In genomic region chr7:139681812-139682135, GRCh38 we compare ENCODE assay signal across 9 cellular contexts.
DNase-seq lines count a peak whose midpoint lies in the region; ATAC-seq and TF ChIP-seq lines count a peak whose summit lies in the region.
"Had no signal": no experiment of that assay in that cellular context is flagged by ENCODE, and none has a peak within 500 bp of the region (broad histone marks: within the 10 kb centered on the region; RNA-seq: fewer than 3 reads in every experiment).

No MANE protein-coding gene starts in this region.

- CTCF ChIA-PET in activated CD4-positive, alpha-beta T cell treated with anti-CD3 and anti-CD28 coated beads for 36 hours (lab: Charles Lee), result interaction anchor here (1.2 kb wide), 1 partner anchor 9 kb away, joined by 11 read pairs; no protein-coding TSS in a partner anchor

- peak overlapping the region; percentile 68 for H3K4me3 Mint-ChIP-seq in activated CD4-positive, alpha-beta T cell treated with anti-CD3 and anti-CD28 coated beads for 36 hours
- peak overlapping the region; percentile 70 for H3K4me3 Mint-ChIP-seq in T-helper 17 cell
- peak overlapping the region; percentile 69 for H3K4me3 Mint-ChIP-seq in stimulated activated effector memory CD8-positive, alpha-beta T cell treated with anti-CD3 and anti-CD28 coated beads, Interleukin-12 subunit alpha, Interleukin-12 subunit beta, amount 100 ng/mL, for 72 hours

- H3K9me3 Mint-ChIP-seq in activated CD4-positive, alpha-beta T cell treated with anti-CD3 and anti-CD28 coated beads for 36 hours (ENCODE audit: low read depth), result peaks cover 14% of the 10 kb centered on the region
- peaks cover 9% of the 10 kb centered on the region for H3K9me3 Mint-ChIP-seq in stimulated activated effector memory CD8-positive, alpha-beta T cell treated with anti-CD3 and anti-CD28 coated beads, Interleukin-12 subunit alpha, Interleukin-12 subunit beta, amount 100 ng/mL, for 72 hours

- peaks cover 30% of the 10 kb centered on the region for H3K4me1 ChIP-seq in foreskin keratinocyte

- H3K27ac ChIP-seq in foreskin keratinocyte, result peak overlapping the region; percentile 89

- no peaks in the 10 kb centered on the region for H3K27me3 Mint-ChIP-seq in activated CD4-positive, alpha-beta T cell treated with anti-CD3 and anti-CD28 coated beads for 36 hours
- H3K27me3 Mint-ChIP-seq in T-helper 17 cell, result no peaks in the 10 kb centered on the region

- no peak for ATAC-seq in activated CD4-positive, alpha-beta T cell treated with anti-CD3 and anti-CD28 coated beads for 36 hours
- ATAC-seq in T-helper 17 cell (no peak), foreskin keratinocyte (no peak), HG02623 (IDR thresholded peaks at IDR 0.05; ENCODE audit: unreplicated experiment) (no peak), HG03108 (IDR thresholded peaks at IDR 0.05; ENCODE audit: unreplicated experiment) (no peak)
- ATAC-seq in stimulated activated effector memory CD8-positive, alpha-beta T cell treated with anti-CD3 and anti-CD28 coated beads, Interleukin-12 subunit alpha, Interleukin-12 subunit beta, amount 100 ng/mL, for 72 hours, result no peak

- H3K4me1 Mint-ChIP-seq in activated CD4-positive, alpha-beta T cell treated with anti-CD3 and anti-CD28 coated beads for 36 hours, result peaks cover 60% of the 10 kb centered on the region
- peaks cover 30% of the 10 kb centered on the region for H3K4me1 Mint-ChIP-seq in T-helper 17 cell
- peaks cover 73% of the 10 kb centered on the region for H3K4me1 Mint-ChIP-seq in stimulated activated effector memory CD8-positive, alpha-beta T cell treated with anti-CD3 and anti-CD28 coated beads, Interleukin-12 subunit alpha, Interleukin-12 subunit beta, amount 100 ng/mL, for 72 hours

- H3K9me3 ChIP-seq in T-helper 17 cell (ENCODE audit: control insufficient read depth, low read length, poor library complexity, severe bottlenecking), result no peaks in the 10 kb centered on the region

- DNase-seq in activated CD4-positive, alpha-beta T cell treated with anti-CD3 and anti-CD28 coated beads for 36 hours, result no peak
- no peak for DNase-seq in activated CD4-positive, alpha-beta T cell treated with anti-CD3 and anti-CD28 coated beads, Interleukin-2, amount 50 U/mL, for 48 hours
- no peak for DNase-seq in T-helper 17 cell
- DNase-seq in foreskin keratinocyte, result no peak
- DNase-seq in stimulated activated effector memory CD8-positive, alpha-beta T cell treated with anti-CD3 and anti-CD28 coated beads, Interleukin-12 subunit alpha, Interleukin-12 subunit beta, amount 100 ng/mL, for 72 hours (ENCODE audit: low spot score in 2 of 2), result peak in 1 of 2 donors; percentile 30
- DNase-seq in retina, result no peak
- DNase-seq: SHP77 treated with DMSO at 0.1 percent for 48 hours had no signal

- POLR2A ChIA-PET in activated CD4-positive, alpha-beta T cell treated with anti-CD3 and anti-CD28 coated beads for 36 hours (lab: Charles Lee), result interaction anchor here (0.7 to 1.1 kb wide), 4 partner anchors 65 to 102 kb away, joined by 3 to 4 read pairs (median 3); no protein-coding TSS in a partner anchor

- no peaks in the 10 kb centered on the region for H3K27me3 ChIP-seq in foreskin keratinocyte

- intact Hi-C loops in activated CD4-positive, alpha-beta T cell treated with anti-CD3 and anti-CD28 coated beads for 36 hours (cut with DNase I, micrococcal nuclease), result loop anchor here (1.0 to 10.0 kb wide), 13 partner anchors 8 to 929 kb away; partner anchors contain the start of genes TBXAS1 (in 1 of the 2) and UBN2 (in 1 of the 2)

- peak overlapping the region; percentile 98 for H3K27ac Mint-ChIP-seq in activated CD4-positive, alpha-beta T cell treated with anti-CD3 and anti-CD28 coated beads for 36 hours
- H3K27ac Mint-ChIP-seq in T-helper 17 cell, result peak overlapping the region; percentile 41
- H3K27ac Mint-ChIP-seq in stimulated activated effector memory CD8-positive, alpha-beta T cell treated with anti-CD3 and anti-CD28 coated beads, Interleukin-12 subunit alpha, Interleukin-12 subunit beta, amount 100 ng/mL, for 72 hours, result peak overlapping the region; percentile 94

- peaks cover 35% of the 10 kb centered on the region for H3K36me3 Mint-ChIP-seq in activated CD4-positive, alpha-beta T cell treated with anti-CD3 and anti-CD28 coated beads for 36 hours (ENCODE audit: low read depth)
- no peaks in the 10 kb centered on the region for H3K36me3 Mint-ChIP-seq in T-helper 17 cell (ENCODE audit: low read depth)
- H3K36me3 Mint-ChIP-seq in stimulated activated effector memory CD8-positive, alpha-beta T cell treated with anti-CD3 and anti-CD28 coated beads, Interleukin-12 subunit alpha, Interleukin-12 subunit beta, amount 100 ng/mL, for 72 hours, result peaks cover 27% of the 10 kb centered on the region

- no peak for TF ChIP-seq CTCF in foreskin keratinocyte (conservative IDR thresholded peaks at IDR 0.05)

Comparison
In these comparisons a context has a peak if more than half of its experiments do, and no peak if none do; other contexts are left out.
1. H3K27ac Mint-ChIP-seq: peak in every context shown above with its lines; median percentile 98 in activated CD4-positive, alpha-beta T cell treated with anti-CD3 and anti-CD28 coated beads for 36 hours; 94 in stimulated activated effector memory CD8-positive, alpha-beta T cell treated with anti-CD3 and anti-CD28 coated beads, Interleukin-12 subunit alpha, Interleukin-12 subunit beta, amount 100 ng/mL, for 72 hours; 41 in T-helper 17 cell.